ENCODE assay signal across 14 cellular contexts in genomic region chr2:121205321-121205942, GRCh38.
DNase-seq lines count a peak whose midpoint lies in the region; ATAC-seq and TF ChIP-seq lines count a peak whose summit lies in the region.
"Had no signal": no experiment of that assay in that cellular context is flagged by ENCODE, and none has a peak within 500 bp of the region (broad histone marks: within the 10 kb centered on the region; RNA-seq: fewer than 3 reads in every experiment).

No MANE protein-coding gene starts in this region.

- no peaks in the 10 kb centered on the region for H3K27me3 Mint-ChIP-seq in natural killer cell treated with Interleukin-12 subunit alpha and Interleukin-12 subunit beta and Interleukin-15 and Interleukin-18, amount 100 ng/mL, for 72 hours
- no peaks in the 10 kb centered on the region for H3K27me3 Mint-ChIP-seq in natural killer cell (ENCODE audit: low read depth in 2 of 2)
- H3K27me3 Mint-ChIP-seq: activated CD4-positive, alpha-beta memory T cell treated with anti-CD3 and anti-CD28 coated beads, Interleukin-2, amount 10 ng/mL, durations not matched to agents 7 days and 5 days had no signal

- DNase-seq in natural killer cell treated with Interleukin-12 subunit alpha and Interleukin-12 subunit beta and Interleukin-15 and Interleukin-18, amount 100 ng/mL, for 72 hours (ENCODE audit: low spot score), result peak; percentile 51
- DNase-seq in natural killer cell, result no peak
- peak in 5 of 7 donors; percentile 27 to 67 (median 38) for DNase-seq in adrenal gland
- no peak for DNase-seq in left lobe of liver (ENCODE audit: low spot score)
- DNase-seq in HAP-1 (ENCODE audit: low spot score in 2 of 2), result no peak
- no peak for DNase-seq in stimulated activated CD4-positive, alpha-beta T cell treated with anti-CD3 and anti-CD28 coated beads, Interleukin-4, amount 100 ng/mL, for 24 hours
- DNase-seq: activated CD4-positive, alpha-beta memory T cell treated with anti-CD3 and anti-CD28 coated beads, Interleukin-2, amount 10 ng/mL, durations not matched to agents 7 days and 5 days; EL; NCI-H510A had no signal

- no peaks in the 10 kb centered on the region for H3K36me3 ChIP-seq in adrenal gland (replicated peaks in 1 of 2)
- H3K36me3 ChIP-seq in HAP-1 (replicated peaks), result no peaks in the 10 kb centered on the region
- H3K36me3 ChIP-seq: neutrophil had no signal

- H3K4me1 ChIP-seq in adrenal gland (replicated peaks in 1 of 2) (no peaks in the 10 kb centered on the region), HAP-1 (no peaks in the 10 kb centered on the region)

- TF ChIP-seq CTCF in natural killer cell (IDR thresholded peaks at IDR 0.05) (no peak), adrenal gland (IDR thresholded peaks at IDR 0.05) (no peak)

- H3K9me3 ChIP-seq in adrenal gland (replicated peaks in 1 of 3), result no peaks in the 10 kb centered on the region
- H3K9me3 ChIP-seq in HAP-1, result no peaks in the 10 kb centered on the region
- H3K9me3 ChIP-seq: neutrophil had no signal

- 71 to 80% (median 75%) methylated on average over 8 to 10 of the region's 10 CpGs for WGBS in adrenal gland, 4 donors

- no peak for ATAC-seq in natural killer cell treated with Interleukin-12 subunit alpha and Interleukin-12 subunit beta and Interleukin-15 and Interleukin-18, amount 100 ng/mL, for 72 hours
- no peak for ATAC-seq in natural killer cell
- ATAC-seq in left lobe of liver, result peak; percentile 26
- no peak for ATAC-seq in GM21529 (IDR thresholded peaks at IDR 0.05; ENCODE audit: unreplicated experiment)
- no peak for ATAC-seq in HG02571 (IDR thresholded peaks at IDR 0.05; ENCODE audit: unreplicated experiment)

- H3K36me3 Mint-ChIP-seq in natural killer cell treated with Interleukin-12 subunit alpha and Interleukin-12 subunit beta and Interleukin-15 and Interleukin-18, amount 100 ng/mL, for 72 hours, result no peaks in the 10 kb centered on the region
- no peaks in the 10 kb centered on the region for H3K36me3 Mint-ChIP-seq in natural killer cell

- H3K4me1 Mint-ChIP-seq in natural killer cell treated with Interleukin-12 subunit alpha and Interleukin-12 subunit beta and Interleukin-15 and Interleukin-18, amount 100 ng/mL, for 72 hours (ENCODE audit: low read depth in 2 of 2), result no peaks in the 10 kb centered on the region
- no peaks in the 10 kb centered on the region for H3K4me1 Mint-ChIP-seq in natural killer cell
- H3K4me1 Mint-ChIP-seq: activated CD4-positive, alpha-beta memory T cell treated with anti-CD3 and anti-CD28 coated beads, Interleukin-2, amount 10 ng/mL, durations not matched to agents 7 days and 5 days had no signal

- intact Hi-C loops in natural killer cell (cut with micrococcal nuclease), result no loop called here
- intact Hi-C loops in adrenal gland (cut with DNase I), result no loop called here

- no peak for TF ChIP-seq POLR2A in adrenal gland (IDR thresholded peaks at IDR 0.05)

- H3K27me3 ChIP-seq in adrenal gland (no peaks in the 10 kb centered on the region), HAP-1 (ENCODE audit: low read depth) (no peaks in the 10 kb centered on the region)
- H3K27me3 ChIP-seq: hepatocyte, neutrophil had no signal

- H3K27ac ChIP-seq in adrenal gland, result no peak overlapping the region
- H3K27ac ChIP-seq: hepatocyte, neutrophil had no signal

- H3K9me3 Mint-ChIP-seq in natural killer cell treated with Interleukin-12 subunit alpha and Interleukin-12 subunit beta and Interleukin-15 and Interleukin-18, amount 100 ng/mL, for 72 hours, result no peaks in the 10 kb centered on the region
- H3K9me3 Mint-ChIP-seq in natural killer cell, result no peaks in the 10 kb centered on the region
- H3K9me3 Mint-ChIP-seq: activated CD4-positive, alpha-beta memory T cell treated with anti-CD3 and anti-CD28 coated beads, Interleukin-2, amount 10 ng/mL, durations not matched to agents 7 days and 5 days; activated T-helper 2 cell treated with anti-CD3 and anti-CD28 coated beads, Interferon-gamma antibody, Interleukin-2, Interleukin-4, amounts not matched to agents 10 μg/mL and 5 μg/mL and 100 μg/mL, durations not matched to agents 14 hours and 24 hours and 36 hours had no signal

- no peak overlapping the region for H3K4me3 Mint-ChIP-seq in natural killer cell treated with Interleukin-12 subunit alpha and Interleukin-12 subunit beta and Interleukin-15 and Interleukin-18, amount 100 ng/mL, for 72 hours
- H3K4me3 Mint-ChIP-seq in natural killer cell, result no peak overlapping the region
- H3K4me3 Mint-ChIP-seq: activated CD4-positive, alpha-beta memory T cell treated with anti-CD3 and anti-CD28 coated beads, Interleukin-2, amount 10 ng/mL, durations not matched to agents 7 days and 5 days had no signal

- H3K4me3 ChIP-seq in adrenal gland, result no peak overlapping the region
- H3K4me3 ChIP-seq in HAP-1, result no peak overlapping the region
- H3K4me3 ChIP-seq: hepatocyte had no signal

- in situ Hi-C loops in HAP-1 (cut with MboI; ENCODE audit: low sequenced_read_pairs), result no loop called here

- H3K27ac Mint-ChIP-seq in natural killer cell treated with Interleukin-12 subunit alpha and Interleukin-12 subunit beta and Interleukin-15 and Interleukin-18, amount 100 ng/mL, for 72 hours, result no peak overlapping the region
- H3K27ac Mint-ChIP-seq in natural killer cell, result no peak overlapping the region
- H3K27ac Mint-ChIP-seq: activated CD4-positive, alpha-beta memory T cell treated with anti-CD3 and anti-CD28 coated beads, Interleukin-2, amount 10 ng/mL, durations not matched to agents 7 days and 5 days; activated T-helper 2 cell treated with anti-CD3 and anti-CD28 coated beads, Interferon-gamma antibody, Interleukin-2, Interleukin-4, amounts not matched to agents 10 μg/mL and 5 μg/mL and 100 μg/mL, durations not matched to agents 14 hours and 24 hours and 36 hours had no signal

Comparison
In these comparisons a context has a peak if more than half of its experiments do, and no peak if none do; other contexts are left out.
1. DNase-seq: peak in natural killer cell treated with Interleukin-12 subunit alpha and Interleukin-12 subunit beta and Interleukin-15 and Interleukin-18, amount 100 ng/mL, for 72 hours (single experiment) and adrenal gland (5 of 7); none in natural killer cell (single experiment), left lobe of liver (single experiment), HAP-1 (0 of 2) and stimulated activated CD4-positive, alpha-beta T cell treated with anti-CD3 and anti-CD28 coated beads, Interleukin-4, amount 100 ng/mL, for 24 hours (single experiment).